In genomic region chr14:72094844-72095582, GRCh38 we compare ENCODE assay signal across 19 cellular contexts.
DNase-seq lines count a peak whose midpoint lies in the region; ATAC-seq, FAIRE-seq and TF ChIP-seq lines count a peak whose summit lies in the region.
"Had no signal": no experiment of that assay in that cellular context is flagged by ENCODE, and none has a peak within 500 bp of the region (broad histone marks: within the 10 kb centered on the region; RNA-seq: fewer than 3 reads in every experiment).

No MANE protein-coding gene starts in this region.

- H3K9me3 ChIP-seq in CD4-positive, CD25-positive, alpha-beta regulatory T cell (ENCODE audit: control insufficient read depth in 2 of 2, low read length in 2 of 2) = no peaks in the 10 kb centered on the region
- H3K9me3 ChIP-seq in GM12878 (replicated peaks; ENCODE audit: control insufficient read depth, insufficient read depth, low read length) = no peaks in the 10 kb centered on the region
- no peaks in the 10 kb centered on the region for H3K9me3 ChIP-seq in endodermal cell (ENCODE audit: control insufficient read depth, low read length)
- H3K9me3 ChIP-seq: Caco-2, SJSA1 had no signal

- H2AFZ ChIP-seq in GM12878 (ENCODE audit: control insufficient read depth, low read depth, low read length) = peak overlapping the region; percentile 41; the same call in 1 of the 2 replicates

- CTCF ChIA-PET in GM12878 (lab: Yijun Ruan, JAX) = interaction anchor here (0.6 to 3.5 kb wide), 7 partner anchors 9 to 242 kb away, joined by 3 to 20 read pairs (median 4); no protein-coding TSS in a partner anchor

- H3K4me3 ChIP-seq in CD4-positive, CD25-positive, alpha-beta regulatory T cell (ENCODE audit: low read depth, low read length) = peak overlapping the region; percentile 58
- H3K4me3 ChIP-seq in GM06990 (replicated peaks; ENCODE audit: low read depth, low read length) (peak overlapping the region; percentile 37), GM12878 (0 out of 2 replicates have a peak overlapping the region, but pooled peaks have one; percentile 39), endodermal cell (ENCODE audit: low read length) (no peak overlapping the region)
- H3K4me3 ChIP-seq: SJSA1 had no signal

- BruUV-seq in GM12878 (replicated peaks; lab: Mats Ljungman, UMichigan) = no TSS peak

- no peak overlapping the region for H3K27ac ChIP-seq in CD4-positive, CD25-positive, alpha-beta regulatory T cell (ENCODE audit: insufficient read depth, low read length, poor library complexity, severe bottlenecking)
- H3K27ac ChIP-seq in GM12878 (ENCODE audit: control insufficient read depth, insufficient read depth) (peak overlapping the region; percentile 53), endodermal cell (ENCODE audit: low read depth, low read length) (no peak overlapping the region)
- H3K27ac ChIP-seq: SJSA1 had no signal

- H3K27ac Mint-ChIP-seq in CD4-positive, CD25-positive, alpha-beta regulatory T cell = peak overlapping the region; percentile 18 to 82 (median 27)
- no peak overlapping the region for H3K27ac Mint-ChIP-seq in endodermal cell

- H3K4me3 Mint-ChIP-seq in CD4-positive, CD25-positive, alpha-beta regulatory T cell = peak overlapping the region in 3 of 4 donors; percentile 20 to 63 (median 49)
- H3K4me3 Mint-ChIP-seq in endodermal cell = no peak overlapping the region

- no peak for FAIRE-seq in GM12878 (lab: Jason Lieb, UNC)

- H3K36me3 ChIP-seq in CD4-positive, CD25-positive, alpha-beta regulatory T cell (ENCODE audit: control insufficient read depth, insufficient read depth, low read length) = no peaks in the 10 kb centered on the region
- no peaks in the 10 kb centered on the region for H3K36me3 ChIP-seq in GM06990 (ENCODE audit: control insufficient read depth, insufficient read depth, low read length)
- no peaks in the 10 kb centered on the region for H3K36me3 ChIP-seq in GM12878 (ENCODE audit: control insufficient read depth in 2 of 2, insufficient read depth in 2 of 2, low read length in 1 of 2)
- H3K36me3 ChIP-seq in endodermal cell (ENCODE audit: control insufficient read depth, insufficient read depth, low read length) = no peaks in the 10 kb centered on the region
- H3K36me3 ChIP-seq: SJSA1 had no signal

- TF ChIP-seq POLR2A in GM12878 (IDR thresholded peaks at IDR 0.05; ENCODE audit: low read depth, low read length) = no peak

- H3K4me1 Mint-ChIP-seq in CD4-positive, CD25-positive, alpha-beta regulatory T cell = peaks cover 0 to 20% (median 12%) of the 10 kb centered on the region in 4 donors
- H3K4me1 Mint-ChIP-seq in endodermal cell = peaks cover 14% of the 10 kb centered on the region

- no peaks in the 10 kb centered on the region for H3K27me3 ChIP-seq in CD4-positive, CD25-positive, alpha-beta regulatory T cell (ENCODE audit: control insufficient read depth, insufficient read depth, low read length)
- H3K27me3 ChIP-seq in GM06990 (replicated peaks; ENCODE audit: control insufficient read depth, insufficient read depth, low read length) = no peaks in the 10 kb centered on the region
- no peaks in the 10 kb centered on the region for H3K27me3 ChIP-seq in GM12878 (replicated peaks in 1 of 2; ENCODE audit: control insufficient read depth in 2 of 2, insufficient read depth in 2 of 2, low read length in 1 of 2)
- H3K27me3 ChIP-seq in endodermal cell (ENCODE audit: control insufficient read depth, insufficient read depth, low read length, poor library complexity, severe bottlenecking) = no peaks in the 10 kb centered on the region
- H3K27me3 ChIP-seq: SJSA1 had no signal

- H3K36me3 Mint-ChIP-seq in CD4-positive, CD25-positive, alpha-beta regulatory T cell = no peaks in the 10 kb centered on the region
- H3K36me3 Mint-ChIP-seq in endodermal cell (ENCODE audit: low read depth) = no peaks in the 10 kb centered on the region

- H3K9ac ChIP-seq in GM12878 (ENCODE audit: control insufficient read depth, insufficient read depth, low read length) = no peak overlapping the region
- H3K9ac ChIP-seq in endodermal cell (ENCODE audit: extremely low read depth, low read length, poor library complexity, severe bottlenecking) = no peak overlapping the region

- SMC1A ChIA-PET in GM12878 (lab: Charles Lee; ENCODE audit: uncharacterized antibody, unreplicated experiment) = interaction anchor here (0.5 to 4.2 kb wide), 21 partner anchors 9 to 329 kb away, joined by 3 to 18 read pairs (median 4); partner anchors contain the start of gene RGS6

- POLR2A ChIA-PET in GM12878 (lab: Charles Lee) = interaction anchor here (0.7 to 1.5 kb wide), 3 partner anchors 21 to 72 kb away, joined by 3 to 5 read pairs (median 3); no protein-coding TSS in a partner anchor

- peaks cover 4% of the 10 kb centered on the region for H3K27me3 Mint-ChIP-seq in CD4-positive, CD25-positive, alpha-beta regulatory T cell
- H3K27me3 Mint-ChIP-seq in endodermal cell (ENCODE audit: insufficient read depth) = no peaks in the 10 kb centered on the region

- H3K79me2 ChIP-seq in GM12878 (ENCODE audit: control insufficient read depth, insufficient read depth, low read length) = no peaks in the 10 kb centered on the region

- H3K4me2 ChIP-seq in GM12878 (ENCODE audit: control insufficient read depth, insufficient read depth) = peak overlapping the region; percentile 45

- peaks cover 0 to 4% (median 0%) of the 10 kb centered on the region in 7 donors for H3K9me3 Mint-ChIP-seq in CD4-positive, CD25-positive, alpha-beta regulatory T cell
- no peaks in the 10 kb centered on the region for H3K9me3 Mint-ChIP-seq in endodermal cell

- in situ Hi-C loops in GM12878 (cut with MboI) = no loop called here

- no peak for ATAC-seq in CD4-positive, CD25-positive, alpha-beta regulatory T cell (ENCODE audit: low read depth in 2 of 2)
- ATAC-seq in HG02870 (IDR thresholded peaks at IDR 0.05; ENCODE audit: unreplicated experiment) = peak; percentile 68
- ATAC-seq in GM12878 = peak; percentile 81
- ATAC-seq: PC-3 had no signal

- RAD21 ChIA-PET in GM12878 (lab: Charles Lee; ENCODE audit: unreplicated experiment) = interaction anchor here (0.7 to 4.2 kb wide), 13 partner anchors 9 to 163 kb away, joined by 3 to 23 read pairs (median 3); partner anchors contain the start of gene RGS6

- peak; percentile 21; the same call in 1 of the 2 replicates for TF ChIP-seq RAD21 in GM12878 (IDR thresholded peaks at IDR 0.05; ENCODE audit: insufficient read depth, low read depth, low read length)

- intact Hi-C loops in GM12878 (cut with micrococcal nuclease; ENCODE audit: unreplicated experiment) = loop anchor here (5.0 kb wide), 1 partner anchor 68 kb away; no protein-coding TSS in a partner anchor

- H4K20me1 ChIP-seq in GM12878 (ENCODE audit: control insufficient read depth, insufficient read depth) = no peaks in the 10 kb centered on the region

- no peak for DNase-seq in CD4-positive, CD25-positive, alpha-beta regulatory T cell
- DNase-seq in GM06990 (ENCODE audit: extremely low read depth, insufficient read length) = peak; percentile 48
- peak; percentile 48 for DNase-seq in GM12878 (ENCODE audit: low read depth, low spot score)
- no peak for DNase-seq in endodermal cell
- no peak for DNase-seq in NCI-H748 treated with DMSO at 0.1 percent for 48 hours (lab: John Stamatoyannopoulos, UW)
- DNase-seq in stimulated activated CD4-positive, alpha-beta T cell treated with anti-CD3 and anti-CD28 coated beads, Interleukin-15, amount 100 ng/mL, for 24 hours = no peak
- DNase-seq: Caco-2, DMS153, GOT3, IMR-90, Karpas-422, NCI-H1105, NCI-H1694, NCI-H2107, NCI-H2227 treated with DMSO at 0.1 percent for 48 hours, PC-3, SW 1271 had no signal

- TF ChIP-seq CTCF in GM06990 (IDR thresholded peaks at IDR 0.05; ENCODE audit: insufficient read depth, low read length, poor library complexity, severe bottlenecking) (no peak), GM12878 (IDR thresholded peaks at IDR 0.05 in 2 of 3, conservative IDR thresholded peaks at IDR 0.05 in 1 of 3; ENCODE audit: control insufficient read depth in 2 of 3, extremely low read depth in 1 of 3, insufficient read depth in 1 of 3, low read depth in 3 of 3, low read length in 3 of 3) (no peak), endodermal cell (conservative IDR thresholded peaks at IDR 0.05) (no peak)

- no peaks in the 10 kb centered on the region for H3K4me1 ChIP-seq in CD4-positive, CD25-positive, alpha-beta regulatory T cell (ENCODE audit: control insufficient read depth, insufficient read depth, low read length, poor library complexity, severe bottlenecking)
- H3K4me1 ChIP-seq in GM12878 (ENCODE audit: control insufficient read depth, insufficient read depth, low read length) = no peaks in the 10 kb centered on the region
- peaks cover 3% of the 10 kb centered on the region for H3K4me1 ChIP-seq in endodermal cell (ENCODE audit: control insufficient read depth, insufficient read depth, low read length)
- H3K4me1 ChIP-seq: Caco-2, SJSA1 had no signal

- TF ChIP-seq EP300 in GM12878 (IDR thresholded peaks at IDR 0.05; ENCODE audit: borderline replicate concordance in 1 of 2, control insufficient read depth in 1 of 2, low read depth in 2 of 2, low read length in 2 of 2) = peak in 1 of 2 experiments; percentile 35; a peak in 2 of 4 replicates

- 0% methylated on average over 6 of the region's 6 CpGs for WGBS in GM12878 (ENCODE audit: insufficient coverage, insufficient replicate concordance, low lambda C conversion rate, missing lambda C conversion rate)
- WGBS in endodermal cell (ENCODE audit: insufficient coverage in 1 of 2, insufficient read length in 1 of 2), 2 experiments = 91 to 92% methylated on average over 5 to 6 of the region's 6 CpGs

TF ChIP-seq in GM12878, 131 proteins besides CTCF, POLR2A, EP300 and RAD21 (continues in another document):
- no peak for TF ChIP-seq E2F4 (IDR thresholded peaks at IDR 0.05; ENCODE audit: low read depth, low read length)
- no peak for TF ChIP-seq SIX5 (IDR thresholded peaks at IDR 0.05; ENCODE audit: low read depth, low read length, severe bottlenecking)
- TF ChIP-seq IKZF2 (IDR thresholded peaks at IDR 0.05) = peak; percentile 67 to 83
- peak; percentile 61 for TF ChIP-seq MTA2 (IDR thresholded peaks at IDR 0.05; ENCODE audit: low read depth)
- no peak for TF ChIP-seq SREBF1 (IDR thresholded peaks at IDR 0.05; ENCODE audit: low read length)
- no peak for TF ChIP-seq CHD1 (IDR thresholded peaks at IDR 0.05; ENCODE audit: low read depth, low read length)
- no peak for TF ChIP-seq TBL1XR1 (IDR thresholded peaks at IDR 0.05; ENCODE audit: low read depth, low read length)
- no peak for TF ChIP-seq NFXL1 (IDR thresholded peaks at IDR 0.05; ENCODE audit: borderline replicate concordance)
- peak; percentile 87 for TF ChIP-seq MTA3 (IDR thresholded peaks at IDR 0.05; ENCODE audit: borderline replicate concordance, low read length)
- peak; percentile 71 for TF ChIP-seq NBN (IDR thresholded peaks at IDR 0.05)

Comparison
In these comparisons a context has a peak if more than half of its experiments do, and no peak if none do; other contexts are left out.
1. ATAC-seq: peak in HG02870 (single experiment) and GM12878 (single experiment); none in CD4-positive, CD25-positive, alpha-beta regulatory T cell (0 of 2).
2. DNase-seq: peak in GM06990 (single experiment) and GM12878 (single experiment); none in CD4-positive, CD25-positive, alpha-beta regulatory T cell (0 of 3), endodermal cell (single experiment), NCI-H748 treated with DMSO at 0.1 percent for 48 hours (single experiment) and stimulated activated CD4-positive, alpha-beta T cell treated with anti-CD3 and anti-CD28 coated beads, Interleukin-15, amount 100 ng/mL, for 24 hours (single experiment).